In the genomic region with DNA sequence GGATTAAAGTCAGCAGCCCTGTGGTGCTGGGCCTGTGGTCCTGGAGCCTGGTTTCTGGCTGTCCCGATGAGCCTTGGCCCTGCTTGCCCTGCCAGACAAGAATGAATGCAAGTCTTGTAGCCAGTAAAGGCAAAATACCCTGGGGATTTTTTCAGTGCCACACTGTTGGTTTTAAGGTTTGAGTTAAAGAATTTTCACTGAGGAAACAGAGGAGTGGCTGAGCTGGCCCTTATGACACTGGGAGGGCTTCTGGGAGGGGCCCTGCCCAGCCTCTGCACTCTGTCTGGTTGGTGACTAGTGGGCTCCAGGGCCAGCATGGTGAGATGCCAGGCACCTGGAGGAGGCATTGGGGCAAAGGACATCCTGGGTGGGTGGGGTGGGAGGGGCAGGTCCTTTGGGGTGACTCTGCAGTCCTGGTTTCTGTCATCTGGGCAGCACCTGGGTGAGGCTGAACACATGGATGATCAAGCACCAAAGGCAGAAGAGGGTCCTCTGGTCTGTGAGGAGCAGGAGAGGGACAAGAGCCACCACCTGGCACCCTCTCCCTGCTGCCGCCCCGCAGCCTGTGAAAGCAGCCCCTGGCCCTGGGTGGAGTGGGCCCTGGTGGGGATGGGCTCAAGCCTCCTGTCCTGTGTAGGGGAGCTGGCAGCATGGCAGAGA, we compare ENCODE assay signal across 26 cellular contexts. TPM values are rescaled to one million over a fixed set of nuclear protein-coding genes. Genes with fewer than 3 reads are reported as not detected.
DNase-seq lines count a peak whose midpoint lies in the region; ATAC-seq and TF ChIP-seq lines count a peak whose summit lies in the region.
"Had no signal": no experiment of that assay in that cellular context is flagged by ENCODE, and none has a peak within 500 bp of the region (broad histone marks: within the 10 kb centered on the region; RNA-seq: fewer than 3 reads in every experiment).

No MANE protein-coding gene starts in this region.

- H3K9me3 ChIP-seq in testis = no peaks in the 10 kb centered on the region
- H3K9me3 ChIP-seq: A549, BE2C, colonic mucosa, heart right ventricle, uterus had no signal

- peaks cover 5% of the 10 kb centered on the region for H3K4me1 ChIP-seq in testis
- H3K4me1 ChIP-seq: BE2C, uterus had no signal

- no peak overlapping the region for H3K4me3 Mint-ChIP-seq in activated naive CD4-positive, alpha-beta T cell treated with anti-CD3 and anti-CD28 coated beads for 36 hours
- no peak overlapping the region for H3K4me3 Mint-ChIP-seq in stimulated activated naive CD8-positive, alpha-beta T cell treated with anti-CD3 and anti-CD28 coated beads, Interleukin-15, Interleukin-2, amounts not matched to agents 100 ng/mL and 50 ng/mL, for 24 hours
- H3K4me3 Mint-ChIP-seq: activated T-cell treated with anti-CD3 and anti-CD28 coated beads, Interleukin-2, amount 50 U/mL, for 24 hours; endodermal cell had no signal

- peak; percentile 51 for DNase-seq in activated naive CD4-positive, alpha-beta T cell treated with anti-CD3 and anti-CD28 coated beads for 36 hours
- no peak for DNase-seq in activated naive CD4-positive, alpha-beta T cell treated with anti-CD3 and anti-CD28 coated beads, Interleukin-2, amount 50 U/mL, for 16 hours
- DNase-seq in HT-29 (ENCODE audit: low spot score) = peak; percentile 27
- DNase-seq in amygdala (lab: John Stamatoyannopoulos, UW) = no peak
- DNase-seq in testis = no peak
- DNase-seq: activated T-cell treated with anti-CD3 and anti-CD28 coated beads, Interleukin-2, amount 50 U/mL, for 24 hours; BE2C; brain microvascular endothelial cell; colonic mucosa; EL; endodermal cell; GOT3; heart right ventricle; left ventricle myocardium superior; NCI-H1930; NCI-H345; spleen; stimulated activated CD4-positive, alpha-beta T cell treated with anti-CD3 and anti-CD28 coated beads, Interleukin-4, amount 100 ng/mL, for 4 hours; uterus had no signal

- CTCF ChIA-PET in activated naive CD4-positive, alpha-beta T cell treated with anti-CD3 and anti-CD28 coated beads for 36 hours (lab: Charles Lee) = interaction anchor here (1.0 kb wide), 1 partner anchor 129 kb away, joined by 3 read pairs; no protein-coding TSS in a partner anchor

- no peak overlapping the region for H3K27ac ChIP-seq in testis
- H3K27ac ChIP-seq: A549, brain microvascular endothelial cell, colonic mucosa, heart right ventricle, spleen, uterus had no signal

- H3K27me3 Mint-ChIP-seq in activated naive CD4-positive, alpha-beta T cell treated with anti-CD3 and anti-CD28 coated beads for 36 hours (ENCODE audit: low read depth) = no peaks in the 10 kb centered on the region
- no peaks in the 10 kb centered on the region for H3K27me3 Mint-ChIP-seq in stimulated activated naive CD8-positive, alpha-beta T cell treated with anti-CD3 and anti-CD28 coated beads, Interleukin-15, Interleukin-2, amounts not matched to agents 100 ng/mL and 50 ng/mL, for 24 hours
- H3K27me3 Mint-ChIP-seq: activated T-cell treated with anti-CD3 and anti-CD28 coated beads, Interleukin-2, amount 50 U/mL, for 24 hours had no signal

- H3K4me1 Mint-ChIP-seq in activated naive CD4-positive, alpha-beta T cell treated with anti-CD3 and anti-CD28 coated beads for 36 hours (ENCODE audit: low read depth) = peaks cover 19% of the 10 kb centered on the region
- peaks cover 17% of the 10 kb centered on the region for H3K4me1 Mint-ChIP-seq in stimulated activated naive CD8-positive, alpha-beta T cell treated with anti-CD3 and anti-CD28 coated beads, Interleukin-15, Interleukin-2, amounts not matched to agents 100 ng/mL and 50 ng/mL, for 24 hours (ENCODE audit: low read depth)

- peak; percentile 50 for ATAC-seq in esophagus mucosa
- no peak for ATAC-seq in GM18870 (IDR thresholded peaks at IDR 0.05; ENCODE audit: unreplicated experiment)
- ATAC-seq: A549, K562, Panc1 had no signal

- WGBS in testis, 2 donors = 36 to 50% methylated on average over 1 of the region's 3 CpGs

- intact Hi-C loops in activated naive CD4-positive, alpha-beta T cell treated with anti-CD3 and anti-CD28 coated beads for 36 hours (cut with micrococcal nuclease) = no loop called here
- intact Hi-C loops in testis (cut with DNase I; ENCODE audit: low total_unique reads) = no loop called here

- no peak overlapping the region for H3K4me3 ChIP-seq in testis
- H3K4me3 ChIP-seq: A549, colonic mucosa, heart right ventricle, K562, spleen, uterus had no signal

- TF ChIP-seq POLR2A in testis (IDR thresholded peaks at IDR 0.05) = no peak

- H3K27me3 ChIP-seq in testis = no peaks in the 10 kb centered on the region
- H3K27me3 ChIP-seq: BE2C, brain microvascular endothelial cell, colonic mucosa, heart right ventricle, spleen, uterus had no signal

- no peaks in the 10 kb centered on the region for H3K36me3 Mint-ChIP-seq in activated naive CD4-positive, alpha-beta T cell treated with anti-CD3 and anti-CD28 coated beads for 36 hours (ENCODE audit: low read depth)
- no peaks in the 10 kb centered on the region for H3K36me3 Mint-ChIP-seq in stimulated activated naive CD8-positive, alpha-beta T cell treated with anti-CD3 and anti-CD28 coated beads, Interleukin-15, Interleukin-2, amounts not matched to agents 100 ng/mL and 50 ng/mL, for 24 hours (ENCODE audit: low read depth)

- TF ChIP-seq CTCF in testis (IDR thresholded peaks at IDR 0.05) = no peak

- no peaks in the 10 kb centered on the region for H3K36me3 ChIP-seq in testis (ENCODE audit: low read depth, missing control alignments)
- H3K36me3 ChIP-seq: BE2C, brain microvascular endothelial cell, colonic mucosa, heart right ventricle, spleen, uterus had no signal

- peaks cover 3% of the 10 kb centered on the region for H3K9me3 Mint-ChIP-seq in activated naive CD4-positive, alpha-beta T cell treated with anti-CD3 and anti-CD28 coated beads for 36 hours
- no peaks in the 10 kb centered on the region for H3K9me3 Mint-ChIP-seq in stimulated activated naive CD8-positive, alpha-beta T cell treated with anti-CD3 and anti-CD28 coated beads, Interleukin-15, Interleukin-2, amounts not matched to agents 100 ng/mL and 50 ng/mL, for 24 hours
- H3K9me3 Mint-ChIP-seq: activated T-cell treated with anti-CD3 and anti-CD28 coated beads, Interleukin-2, amount 50 U/mL, for 24 hours had no signal

- H3K27ac Mint-ChIP-seq in activated naive CD4-positive, alpha-beta T cell treated with anti-CD3 and anti-CD28 coated beads for 36 hours = peak overlapping the region; percentile 38
- H3K27ac Mint-ChIP-seq in stimulated activated naive CD8-positive, alpha-beta T cell treated with anti-CD3 and anti-CD28 coated beads, Interleukin-15, Interleukin-2, amounts not matched to agents 100 ng/mL and 50 ng/mL, for 24 hours = peak overlapping the region; percentile 63
- H3K27ac Mint-ChIP-seq: activated T-cell treated with anti-CD3 and anti-CD28 coated beads, Interleukin-2, amount 50 U/mL, for 24 hours; endodermal cell had no signal

RNA-seq across cellular contexts. Expression of gene PLA2G4E, which starts 12.5 kb away (rescaled TPM):
- total RNA-seq in activated naive CD4-positive, alpha-beta T cell treated with anti-CD3 and anti-CD28 coated beads for 36 hours = not detected
- not detected in 2 replicates for total RNA-seq in HT-29 (2014; rRNA removed; shearing (Covaris generic))
- 18.1 TPM for total RNA-seq in esophagus mucosa
- under 1 TPM; 0.31 to 0.71 TPM for total RNA-seq in testis
- polyA plus RNA-seq in testis (ENCODE audit: insufficient read depth, low read depth, low replicate concordance) = 0.67 TPM
- total RNA-seq: endodermal cell; K562; left ventricle myocardium superior; spleen; T-helper 2 cell treated with Interferon-gamma antibody and Interleukin-4, amounts not matched to agents 100 ng/mL and 5 ng/mL, for 36 hours; uterus had no signal
- polyA plus RNA-seq: spleen had no signal

Comparison
In these comparisons a context has a peak if more than half of its experiments do, and no peak if none do; other contexts are left out.
1. DNase-seq: peak in activated naive CD4-positive, alpha-beta T cell treated with anti-CD3 and anti-CD28 coated beads for 36 hours (single experiment) and HT-29 (single experiment); none in activated naive CD4-positive, alpha-beta T cell treated with anti-CD3 and anti-CD28 coated beads, Interleukin-2, amount 50 U/mL, for 16 hours (single experiment), amygdala (0 of 56) and testis (single experiment).
2. RNA of gene PLA2G4E, which starts 12.5 kb away (total RNA-seq): 18.1 TPM in esophagus mucosa (single experiment); 0.31 to 0.71 TPM in testis, not detected in activated naive CD4-positive, alpha-beta T cell treated with anti-CD3 and anti-CD28 coated beads for 36 hours and not detected in HT-29; every median in the first group is over 10 times any median in the second.